12 cellular contexts compared by ENCODE assay signal in the genomic region with DNA sequence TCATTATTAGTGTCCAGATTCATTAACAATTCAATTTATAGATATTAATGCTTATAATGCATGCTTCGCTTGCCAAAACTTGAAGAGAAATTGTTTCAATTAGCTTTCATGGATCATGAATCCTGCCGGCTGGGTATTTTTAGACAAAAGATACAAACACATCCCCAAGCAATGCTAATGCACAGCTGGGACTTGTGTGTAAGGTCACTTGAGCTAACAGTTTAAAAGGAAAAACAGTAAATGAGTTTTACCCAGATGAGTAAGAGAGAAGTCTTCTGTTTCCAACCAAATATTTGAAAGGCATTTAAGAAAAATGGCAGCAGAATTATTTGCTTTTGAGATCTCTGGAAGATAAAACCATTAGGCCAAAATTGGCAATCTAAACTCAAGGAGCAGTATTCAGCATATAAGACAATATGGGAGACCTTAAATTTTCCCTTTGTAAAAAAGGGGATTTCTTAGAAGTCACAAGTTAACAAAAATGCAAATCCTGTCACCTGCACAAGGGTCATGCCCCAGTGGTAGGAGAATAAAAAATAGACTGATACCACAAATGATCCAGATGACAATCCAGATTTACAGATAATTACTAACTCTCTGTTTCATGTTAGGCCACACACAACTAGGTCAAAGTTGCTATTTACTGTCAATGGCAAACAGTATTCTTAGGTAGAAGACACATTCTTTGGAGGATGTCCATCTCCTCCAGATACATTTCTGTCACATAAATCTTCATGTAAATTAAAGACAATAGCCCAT.
DNase-seq lines count a peak whose midpoint lies in the region; ATAC-seq, FAIRE-seq and TF ChIP-seq lines count a peak whose summit lies in the region.
"Had no signal": no experiment of that assay in that cellular context is flagged by ENCODE, and none has a peak within 500 bp of the region (broad histone marks: within the 10 kb centered on the region; RNA-seq: fewer than 3 reads in every experiment).

No MANE protein-coding gene starts in this region.

- TF ChIP-seq CTCF in type B pancreatic cell (conservative IDR thresholded peaks at IDR 0.05), result no peak

- no peak for DNase-seq in GM12891 (ENCODE audit: insufficient read length, low spot score)
- DNase-seq in SK-N-MC (ENCODE audit: low read depth, low spot score), result no peak
- DNase-seq in type B pancreatic cell (ENCODE audit: extremely low spot score, unreplicated experiment), result no peak
- DNase-seq in NCI-H774 (lab: John Stamatoyannopoulos, UW), result no peak
- DNase-seq in SIG-M5 (lab: John Stamatoyannopoulos, UW), result no peak
- DNase-seq in NCI-H82 treated with DMSO at 0.1 percent for 48 hours (lab: John Stamatoyannopoulos, UW; ENCODE audit: unreplicated experiment), result no peak
- DNase-seq: activated CD8-positive, alpha-beta T cell treated with anti-CD3 and anti-CD28 coated beads, Interleukin-2, amount 10 ng/mL, durations not matched to agents 7 days and 5 days; stimulated activated CD4-positive, alpha-beta T cell treated with anti-CD3 and anti-CD28 coated beads, Interleukin-15, amount 100 ng/mL, for 24 hours had no signal

- no peak overlapping the region for H3K4me3 Mint-ChIP-seq in type B pancreatic cell
- H3K4me3 Mint-ChIP-seq: activated CD8-positive, alpha-beta T cell treated with anti-CD3 and anti-CD28 coated beads, Interleukin-2, amount 10 ng/mL, durations not matched to agents 7 days and 5 days had no signal

- TF ChIP-seq POLR2A in GM12891 (IDR thresholded peaks at IDR 0.05; ENCODE audit: low read depth, low read length), result no peak

- H3K4me1 Mint-ChIP-seq in type B pancreatic cell (ENCODE audit: unreplicated experiment), result peaks cover 13% of the 10 kb centered on the region

- H3K9me3 ChIP-seq in SK-N-MC (ENCODE audit: low read depth, low read length), result no peaks in the 10 kb centered on the region
- H3K9me3 ChIP-seq: suprapubic skin had no signal

- H3K9me3 Mint-ChIP-seq in type B pancreatic cell, result no peaks in the 10 kb centered on the region

- H3K27ac ChIP-seq in SK-N-MC, result 0 out of 2 replicates have a peak overlapping the region, but pooled peaks have one; percentile 31
- H3K27ac ChIP-seq: C4-2B, suprapubic skin had no signal

- ATAC-seq in GM19455 (IDR thresholded peaks at IDR 0.05; ENCODE audit: unreplicated experiment) (peak; percentile 73), HG02973 (IDR thresholded peaks at IDR 0.05; ENCODE audit: unreplicated experiment) (peak; percentile 85)
- ATAC-seq: activated CD8-positive, alpha-beta T cell treated with anti-CD3 and anti-CD28 coated beads, Interleukin-2, amount 10 ng/mL, durations not matched to agents 7 days and 5 days had no signal

- H3K36me3 Mint-ChIP-seq in type B pancreatic cell, result no peaks in the 10 kb centered on the region

- H3K27me3 Mint-ChIP-seq in type B pancreatic cell, result no peaks in the 10 kb centered on the region

- peak; percentile 84 for FAIRE-seq in GM12891 (lab: Jason Lieb, UNC)

- no peak overlapping the region for H3K27ac Mint-ChIP-seq in type B pancreatic cell
- H3K27ac Mint-ChIP-seq: activated CD8-positive, alpha-beta T cell treated with anti-CD3 and anti-CD28 coated beads, Interleukin-2, amount 10 ng/mL, durations not matched to agents 7 days and 5 days had no signal

- peak overlapping the region; percentile 38; the same call in 1 of the 2 replicates for H3K4me3 ChIP-seq in SK-N-MC
- H3K4me3 ChIP-seq: suprapubic skin had no signal

- no peak overlapping the region for H3K9ac ChIP-seq in SK-N-MC (ENCODE audit: insufficient read length)

- no peaks in the 10 kb centered on the region for H3K36me3 ChIP-seq in SK-N-MC (ENCODE audit: insufficient read depth, low read length)
- H3K36me3 ChIP-seq: suprapubic skin had no signal

TF ChIP-seq in GM12891, 5 proteins besides CTCF, POLR2A, EP300 and RAD21:
- TF ChIP-seq SPI1 (IDR thresholded peaks at IDR 0.05; ENCODE audit: low read depth, low read length) (no peak), POU2F2 (IDR thresholded peaks at IDR 0.05; ENCODE audit: low read depth, low read length) (peak; percentile 69), TAF1 (IDR thresholded peaks at IDR 0.05; ENCODE audit: low read depth, low read length) (no peak)
TF ChIP-seq in GM12891: peak in this region for 1.
